8 cellular contexts compared by ENCODE assay signal in the genomic region with DNA sequence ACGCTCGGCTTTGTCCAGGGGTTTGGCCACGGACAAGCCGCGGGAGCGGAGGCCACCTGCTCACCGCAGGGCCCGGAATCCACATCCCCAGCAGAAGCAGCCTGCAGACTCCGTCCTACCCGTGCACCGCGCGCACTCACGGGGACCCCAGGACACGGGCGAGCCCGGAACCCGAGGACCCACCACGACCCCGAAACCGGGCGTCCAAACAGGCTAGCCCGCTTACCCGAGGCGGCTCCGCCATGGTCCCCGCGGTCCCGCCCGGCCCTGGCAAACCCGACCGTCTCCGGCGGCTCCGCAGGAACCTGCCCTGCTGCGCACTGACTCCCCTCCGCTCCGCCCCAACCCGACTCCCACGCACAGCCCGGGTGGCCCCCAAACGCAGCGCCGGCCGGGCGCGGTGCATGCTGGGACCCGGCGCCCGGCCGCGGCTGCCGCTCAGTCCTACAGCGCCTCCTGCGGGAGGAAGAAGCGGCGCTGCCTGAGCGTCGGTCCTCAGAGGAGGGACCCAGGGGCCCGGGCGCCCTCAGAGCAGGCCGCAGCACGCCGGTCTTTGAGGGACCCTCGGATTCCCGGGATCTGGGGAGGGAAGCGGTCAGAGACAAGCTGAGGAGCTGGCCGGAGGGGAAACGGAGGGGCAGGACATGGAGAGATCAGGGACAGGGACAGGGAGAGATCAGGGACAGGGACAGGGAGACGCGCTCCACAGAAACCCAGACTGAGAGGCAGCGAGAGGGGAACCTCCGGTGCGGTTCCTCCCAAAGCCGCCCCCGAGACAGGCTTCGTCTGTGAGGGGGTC. TPM values are rescaled to one million over a fixed set of nuclear protein-coding genes. Genes with fewer than 3 reads are reported as not detected.
DNase-seq lines count a peak whose midpoint lies in the region.

A gene with protein sequence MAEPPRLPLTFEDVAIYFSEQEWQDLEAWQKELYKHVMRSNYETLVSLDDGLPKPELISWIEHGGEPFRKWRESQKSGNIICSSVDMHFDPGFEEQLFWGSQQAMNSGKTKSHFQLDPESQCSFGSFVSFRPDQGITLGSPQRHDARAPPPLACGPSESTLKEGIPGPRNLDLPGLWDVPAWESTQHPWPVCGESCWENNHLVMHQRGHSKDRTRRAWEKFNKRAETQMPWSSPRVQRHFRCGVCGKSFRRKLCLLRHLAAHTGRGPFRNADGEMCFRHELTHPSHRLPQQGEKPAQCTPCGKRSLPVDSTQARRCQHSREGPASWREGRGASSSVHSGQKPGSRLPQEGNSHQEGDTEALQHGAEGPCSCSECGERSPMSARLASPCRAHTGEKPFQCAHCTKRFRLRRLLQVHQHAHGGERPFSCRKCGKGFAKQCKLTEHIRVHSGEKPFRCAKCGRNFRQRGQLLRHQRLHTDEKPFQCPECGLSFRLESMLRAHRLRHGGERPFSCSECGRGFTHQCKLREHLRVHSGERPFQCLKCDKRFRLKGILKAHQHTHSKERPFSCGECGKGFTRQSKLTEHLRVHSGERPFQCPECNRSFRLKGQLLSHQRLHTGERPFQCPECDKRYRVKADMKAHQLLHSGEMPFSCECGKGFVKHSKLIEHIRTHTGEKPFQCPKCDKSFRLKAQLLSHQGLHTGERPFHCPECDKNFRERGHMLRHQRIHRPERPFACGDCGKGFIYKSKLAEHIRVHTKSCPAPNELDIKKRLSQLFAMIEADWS (minus strand): TSS at position 322 of the 799 bp plus-strand sequence. CDS start 78 bp downstream, at position 244.

- peak within 1 kb of the TSS; percentile 94 for H3K4me3 ChIP-seq in HAP-1

- DNase-seq in GM03348 (ENCODE audit: low spot score) (peak; percentile 97), HAP-1 (ENCODE audit: low spot score in 2 of 2) (peak; percentile 81 to 93), M059J (ENCODE audit: low read depth) (peak; percentile 84), SHP77 treated with DMSO at 0.1 percent for 48 hours (lab: John Stamatoyannopoulos, UW) (peak; percentile 49), activated gamma-delta T cell treated with Interleukin-2 at 50 U/mL for 16 hours (peak; percentile 92), foreskin melanocyte (peak; percentile 69), non-pigmented ciliary epithelial cell (ENCODE audit: low read depth) (peak; percentile 46), superior temporal gyrus (ENCODE audit: extremely low spot score) (peak; percentile 92)

- H3K27me3 ChIP-seq in HAP-1 (ENCODE audit: low read depth), result no peaks in the 10 kb centered on the region

- H3K9me3 ChIP-seq in HAP-1, result no peaks in the 10 kb centered on the region; the same call in none of the 2 replicates

- peaks cover 5% of the 10 kb centered on the region; the same call in 1 of the 2 replicates for H3K4me1 ChIP-seq in HAP-1

- in situ Hi-C loops in HAP-1 (cut with MboI; ENCODE audit: low sequenced_read_pairs), result no loop called here

- H3K36me3 ChIP-seq in HAP-1 (replicated peaks), result no peaks in the 10 kb centered on the region

RNA-seq across cellular contexts. Expression of the gene that starts here (rescaled TPM):
- total RNA-seq in M059J (2014; rRNA removed; shearing (Covaris generic)), result 3.3 and 3.9 TPM in 2 replicates

Comparison
In these comparisons a context has a peak if more than half of its experiments do, and no peak if none do; other contexts are left out.
1. Peak in every context shown above with its lines: DNase-seq and H3K4me3 ChIP-seq.
2. DNase-seq: peak in every context shown above with its lines; median percentile 97 in GM03348; 92 in activated gamma-delta T cell treated with Interleukin-2 at 50 U/mL for 16 hours; 92 in superior temporal gyrus; 87 in HAP-1; 84 in M059J; 69 in foreskin melanocyte; 49 in SHP77 treated with DMSO at 0.1 percent for 48 hours; 46 in non-pigmented ciliary epithelial cell.